ENCODE assay signal across 11 cellular contexts in the genomic region with DNA sequence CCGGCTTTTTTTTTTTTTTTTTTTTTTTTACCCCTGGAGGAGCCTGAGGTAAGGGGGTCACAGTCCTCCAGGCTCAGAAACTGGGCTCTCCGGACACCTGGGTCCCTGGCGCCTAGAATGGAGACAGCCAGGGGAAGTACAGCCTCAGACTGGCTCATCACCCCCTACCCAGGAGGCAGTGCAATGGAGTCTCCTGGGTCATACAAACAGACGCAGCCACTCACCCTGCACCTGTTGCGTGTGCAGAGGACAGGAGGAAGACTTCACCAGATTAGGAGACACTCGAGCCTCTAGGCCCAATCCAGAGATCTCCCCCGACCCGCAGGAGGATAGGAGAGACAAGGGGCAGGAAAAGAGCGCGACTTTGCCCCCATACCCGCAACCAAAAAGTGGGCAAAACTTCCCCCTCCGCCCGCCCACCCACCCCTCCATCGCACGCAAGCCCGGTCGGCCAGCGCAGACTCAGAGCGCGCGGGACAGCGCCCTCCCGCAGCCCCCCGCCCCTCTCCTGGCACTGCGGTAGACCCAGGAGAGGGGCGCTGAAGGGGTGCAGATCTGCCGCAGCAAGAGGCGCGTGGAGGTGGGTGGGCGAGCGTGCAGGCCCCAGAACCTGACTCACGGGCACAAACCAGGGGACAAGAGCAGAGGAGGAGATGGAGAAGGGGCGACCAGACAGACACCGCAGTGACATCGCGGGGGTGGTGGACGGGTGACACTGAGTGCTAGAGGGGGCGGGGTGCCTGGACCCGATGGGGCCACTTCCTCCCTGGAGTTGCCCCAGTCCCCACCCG. TPM values are rescaled to one million over a fixed set of nuclear protein-coding genes. Genes with fewer than 3 reads are reported as not detected.
DNase-seq lines count a peak whose midpoint lies in the region; ATAC-seq and TF ChIP-seq lines count a peak whose summit lies in the region.
"Had no signal": no experiment of that assay in that cellular context is flagged by ENCODE, and none has a peak within 500 bp of the region (broad histone marks: within the 10 kb centered on the region; RNA-seq: fewer than 3 reads in every experiment).

No MANE protein-coding gene starts in this region.

- H3K9me3 ChIP-seq in WERI-Rb-1 (ENCODE audit: severe bottlenecking) = no peaks in the 10 kb centered on the region
- no peaks in the 10 kb centered on the region for H3K9me3 ChIP-seq in iPS-20b (ENCODE audit: insufficient read depth, low read depth, low read length)
- H3K9me3 ChIP-seq: neutrophil had no signal

- no peak overlapping the region for H3K4me3 Mint-ChIP-seq in activated CD4-positive, alpha-beta T cell treated with anti-CD3 and anti-CD28 coated beads for 36 hours
- H3K4me3 Mint-ChIP-seq in stimulated activated naive B cell treated with anti-CD40 and anti-IgM and Interleukin-4, amounts not matched to agents 10 μg/mL and 1 μg/mL and 100 μg/mL, for 72 hours = peak overlapping the region; percentile 57 to 77
- no peak overlapping the region for H3K4me3 Mint-ChIP-seq in activated CD4-positive, alpha-beta memory T cell treated with anti-CD3 and anti-CD28 coated beads for 36 hours

- no peak for ATAC-seq in activated CD4-positive, alpha-beta T cell treated with anti-CD3 and anti-CD28 coated beads for 36 hours
- ATAC-seq in stimulated activated naive B cell treated with anti-CD40 and anti-IgM and Interleukin-4, amounts not matched to agents 10 μg/mL and 1 μg/mL and 100 μg/mL, for 72 hours (replicated peaks) = no peak
- ATAC-seq in HG02610 (IDR thresholded peaks at IDR 0.05; ENCODE audit: unreplicated experiment) (no peak), HG03442 (IDR thresholded peaks at IDR 0.05; ENCODE audit: unreplicated experiment) (no peak)

- H3K4me1 ChIP-seq in iPS-20b (ENCODE audit: insufficient read depth, low read length) = peaks cover 7% of the 10 kb centered on the region

- H3K27me3 Mint-ChIP-seq in activated CD4-positive, alpha-beta T cell treated with anti-CD3 and anti-CD28 coated beads for 36 hours = peaks cover 45% of the 10 kb centered on the region
- peaks cover 59 to 87% of the 10 kb centered on the region in 2 donors for H3K27me3 Mint-ChIP-seq in stimulated activated naive B cell treated with anti-CD40 and anti-IgM and Interleukin-4, amounts not matched to agents 10 μg/mL and 1 μg/mL and 100 μg/mL, for 72 hours
- peaks cover 41% of the 10 kb centered on the region for H3K27me3 Mint-ChIP-seq in activated CD4-positive, alpha-beta memory T cell treated with anti-CD3 and anti-CD28 coated beads for 36 hours

- H3K27ac ChIP-seq in WERI-Rb-1 (no peak overlapping the region), iPS-20b (ENCODE audit: low read length) (no peak overlapping the region)
- H3K27ac ChIP-seq: foreskin keratinocyte, neutrophil had no signal

- CTCF ChIA-PET in activated CD4-positive, alpha-beta T cell treated with anti-CD3 and anti-CD28 coated beads for 36 hours (lab: Charles Lee) = interaction anchor here (0.8 to 1.2 kb wide), 3 partner anchors 69 to 76 kb away, joined by 3 read pairs; no protein-coding TSS in a partner anchor
- CTCF ChIA-PET in activated CD4-positive, alpha-beta memory T cell treated with anti-CD3 and anti-CD28 coated beads for 36 hours (lab: Charles Lee) = interaction anchor here (1.1 to 4.7 kb wide), 2 partner anchors 12 to 66 kb away, joined by 3 to 65 read pairs; no protein-coding TSS in a partner anchor

- H3K27ac Mint-ChIP-seq in activated CD4-positive, alpha-beta T cell treated with anti-CD3 and anti-CD28 coated beads for 36 hours = no peak overlapping the region
- H3K27ac Mint-ChIP-seq in stimulated activated naive B cell treated with anti-CD40 and anti-IgM and Interleukin-4, amounts not matched to agents 10 μg/mL and 1 μg/mL and 100 μg/mL, for 72 hours = peak overlapping the region; percentile 51
- no peak overlapping the region for H3K27ac Mint-ChIP-seq in activated CD4-positive, alpha-beta memory T cell treated with anti-CD3 and anti-CD28 coated beads for 36 hours

- H3K4me3 ChIP-seq in WERI-Rb-1 (ENCODE audit: low read depth, low read length) (peak overlapping the region; percentile 64), iPS-20b (ENCODE audit: low read length) (peak overlapping the region; percentile 78; the same call in 1 of the 2 replicates)

- intact Hi-C loops in activated CD4-positive, alpha-beta T cell treated with anti-CD3 and anti-CD28 coated beads for 36 hours (cut with DNase I, micrococcal nuclease) = loop anchor here in 1 of 2 experiments (10.0 kb wide), 1 partner anchor 131 kb away; the partner anchor contains the start of gene KLHL11
- intact Hi-C loops in activated CD4-positive, alpha-beta memory T cell treated with anti-CD3 and anti-CD28 coated beads for 36 hours (cut with micrococcal nuclease) = no loop called here

- POLR2A ChIA-PET in activated CD4-positive, alpha-beta T cell treated with anti-CD3 and anti-CD28 coated beads for 36 hours (lab: Charles Lee) = no interaction called here
- POLR2A ChIA-PET in activated CD4-positive, alpha-beta memory T cell treated with anti-CD3 and anti-CD28 coated beads for 36 hours (lab: Charles Lee) = no interaction called here

- no peaks in the 10 kb centered on the region for H3K36me3 Mint-ChIP-seq in activated CD4-positive, alpha-beta T cell treated with anti-CD3 and anti-CD28 coated beads for 36 hours (ENCODE audit: low read depth)
- no peaks in the 10 kb centered on the region for H3K36me3 Mint-ChIP-seq in stimulated activated naive B cell treated with anti-CD40 and anti-IgM and Interleukin-4, amounts not matched to agents 10 μg/mL and 1 μg/mL and 100 μg/mL, for 72 hours
- H3K36me3 Mint-ChIP-seq in activated CD4-positive, alpha-beta memory T cell treated with anti-CD3 and anti-CD28 coated beads for 36 hours = no peaks in the 10 kb centered on the region

- H3K9me3 Mint-ChIP-seq in activated CD4-positive, alpha-beta T cell treated with anti-CD3 and anti-CD28 coated beads for 36 hours (ENCODE audit: low read depth) = no peaks in the 10 kb centered on the region
- no peaks in the 10 kb centered on the region for H3K9me3 Mint-ChIP-seq in stimulated activated naive B cell treated with anti-CD40 and anti-IgM and Interleukin-4, amounts not matched to agents 10 μg/mL and 1 μg/mL and 100 μg/mL, for 72 hours
- H3K9me3 Mint-ChIP-seq in activated CD4-positive, alpha-beta memory T cell treated with anti-CD3 and anti-CD28 coated beads for 36 hours = no peaks in the 10 kb centered on the region

- H3K9ac ChIP-seq in iPS-20b (ENCODE audit: low read depth, low read length) = no peak overlapping the region

- peak; percentile 24 for DNase-seq in activated CD4-positive, alpha-beta T cell treated with anti-CD3 and anti-CD28 coated beads for 36 hours
- DNase-seq in activated CD4-positive, alpha-beta T cell treated with anti-CD3 and anti-CD28 coated beads, Interleukin-2, amount 50 U/mL, for 4 hours = no peak
- peak; percentile 44 for DNase-seq in WERI-Rb-1
- DNase-seq in stimulated activated naive B cell treated with anti-CD40 and anti-IgM and Interleukin-4, amounts not matched to agents 10 μg/mL and 1 μg/mL and 100 μg/mL, for 72 hours = no peak
- DNase-seq in activated CD4-positive, alpha-beta memory T cell treated with anti-CD3 and anti-CD28 coated beads for 36 hours = no peak
- DNase-seq: amniotic stem cell had no signal

- H3K4me1 Mint-ChIP-seq in activated CD4-positive, alpha-beta T cell treated with anti-CD3 and anti-CD28 coated beads for 36 hours = peaks cover 5% of the 10 kb centered on the region
- H3K4me1 Mint-ChIP-seq in stimulated activated naive B cell treated with anti-CD40 and anti-IgM and Interleukin-4, amounts not matched to agents 10 μg/mL and 1 μg/mL and 100 μg/mL, for 72 hours = peaks cover 17 to 28% of the 10 kb centered on the region in 2 donors
- peaks cover 5% of the 10 kb centered on the region for H3K4me1 Mint-ChIP-seq in activated CD4-positive, alpha-beta memory T cell treated with anti-CD3 and anti-CD28 coated beads for 36 hours (ENCODE audit: low read depth)

- H3K27me3 ChIP-seq in WERI-Rb-1 (ENCODE audit: insufficient read depth, low read depth, severe bottlenecking) (peaks cover 28% of the 10 kb centered on the region), iPS-20b (ENCODE audit: insufficient read depth, low read length) (peaks cover 80% of the 10 kb centered on the region)

- H3K36me3 ChIP-seq in WERI-Rb-1 = no peaks in the 10 kb centered on the region; the same call in 1 of the 2 replicates
- no peaks in the 10 kb centered on the region for H3K36me3 ChIP-seq in iPS-20b (ENCODE audit: insufficient read depth, low read depth, low read length)
- H3K36me3 ChIP-seq: neutrophil had no signal

- TF ChIP-seq CTCF in WERI-Rb-1 (IDR thresholded peaks at IDR 0.05; ENCODE audit: low read depth, low read length) = no peak

RNA-seq across cellular contexts. Expression of gene HAP1, which starts 0.9 kb away (rescaled TPM):
- total RNA-seq in activated CD4-positive, alpha-beta T cell treated with anti-CD3 and anti-CD28 coated beads for 36 hours = not detected
- total RNA-seq in activated CD4-positive, alpha-beta memory T cell treated with anti-CD3 and anti-CD28 coated beads for 36 hours = not detected

RNA-seq across cellular contexts. Expression of gene GAST, which starts 21.4 kb away (rescaled TPM):
- total RNA-seq in activated CD4-positive, alpha-beta T cell treated with anti-CD3 and anti-CD28 coated beads for 36 hours = not detected
- not detected for total RNA-seq in activated CD4-positive, alpha-beta memory T cell treated with anti-CD3 and anti-CD28 coated beads for 36 hours

RNA-seq across cellular contexts. Expression of gene EIF1, which starts 44.9 kb away (rescaled TPM):
- total RNA-seq in activated CD4-positive, alpha-beta T cell treated with anti-CD3 and anti-CD28 coated beads for 36 hours = 100 to 1,000 TPM; 869 to 977 TPM
- 1,000 to 10,000 TPM; 1,052 to 1,072 TPM for total RNA-seq in activated CD4-positive, alpha-beta memory T cell treated with anti-CD3 and anti-CD28 coated beads for 36 hours

RNA-seq across cellular contexts. Expression of gene JUP, which starts 53.0 kb away (rescaled TPM):
- total RNA-seq in activated CD4-positive, alpha-beta T cell treated with anti-CD3 and anti-CD28 coated beads for 36 hours = under 1 TPM; 0.34 to 0.54 TPM
- under 1 TPM; 0.12 to 0.29 TPM for total RNA-seq in activated CD4-positive, alpha-beta memory T cell treated with anti-CD3 and anti-CD28 coated beads for 36 hours

Comparison
In these comparisons a context has a peak if more than half of its experiments do, and no peak if none do; other contexts are left out.
1. DNase-seq: peak in activated CD4-positive, alpha-beta T cell treated with anti-CD3 and anti-CD28 coated beads for 36 hours (single experiment) and WERI-Rb-1 (single experiment); none in activated CD4-positive, alpha-beta T cell treated with anti-CD3 and anti-CD28 coated beads, Interleukin-2, amount 50 U/mL, for 4 hours (0 of 2), stimulated activated naive B cell treated with anti-CD40 and anti-IgM and Interleukin-4, amounts not matched to agents 10 μg/mL and 1 μg/mL and 100 μg/mL, for 72 hours (single experiment) and activated CD4-positive, alpha-beta memory T cell treated with anti-CD3 and anti-CD28 coated beads for 36 hours (single experiment).
2. H3K4me3 Mint-ChIP-seq: peak in stimulated activated naive B cell treated with anti-CD40 and anti-IgM and Interleukin-4, amounts not matched to agents 10 μg/mL and 1 μg/mL and 100 μg/mL, for 72 hours (2 of 2); none in activated CD4-positive, alpha-beta T cell treated with anti-CD3 and anti-CD28 coated beads for 36 hours (single experiment) and activated CD4-positive, alpha-beta memory T cell treated with anti-CD3 and anti-CD28 coated beads for 36 hours (single experiment).